Comparison of ENCODE assay signal across 12 cellular contexts in the genomic region with DNA sequence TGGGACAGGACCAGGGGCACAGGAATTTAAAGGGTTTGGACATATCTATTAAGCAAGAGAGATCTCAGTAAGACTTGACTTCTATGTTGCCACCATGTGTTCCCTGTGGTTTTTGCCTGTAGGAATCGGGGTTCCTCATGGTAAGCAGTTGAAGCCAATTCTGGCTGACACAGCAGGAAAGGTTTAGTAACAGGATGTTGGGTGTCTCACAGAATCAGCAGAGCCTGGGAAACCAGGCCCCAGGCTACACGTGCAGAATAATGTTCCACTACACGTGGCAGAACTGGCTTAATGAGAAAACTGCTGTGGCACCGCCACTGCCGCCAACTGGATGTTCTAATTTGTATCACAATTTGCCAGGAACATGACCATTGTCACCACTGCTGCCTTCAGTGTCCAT.
DNase-seq lines count a peak whose midpoint lies in the region; ATAC-seq and TF ChIP-seq lines count a peak whose summit lies in the region.
"Had no signal": no experiment of that assay in that cellular context is flagged by ENCODE, and none has a peak within 500 bp of the region (broad histone marks: within the 10 kb centered on the region; RNA-seq: fewer than 3 reads in every experiment).

No MANE protein-coding gene starts in this region.

- TF ChIP-seq CTCF in liver (IDR thresholded peaks at IDR 0.05; ENCODE audit: low read depth, low read length, missing input control): no peak
- no peak for TF ChIP-seq CTCF in upper lobe of right lung (IDR thresholded peaks at IDR 0.05)
- no peak for TF ChIP-seq CTCF in osteoblast (IDR thresholded peaks at IDR 0.05; ENCODE audit: extremely low read depth, low read depth, low read length)

- no peak overlapping the region for H3K9ac ChIP-seq in liver (ENCODE audit: low read depth in 1 of 2, low read length in 2 of 2)
- H3K9ac ChIP-seq: parathyroid adenoma had no signal

- intact Hi-C loops in Right ventricle myocardium inferior (cut with DNase I) (no loop called here), cardiac septum (cut with DNase I) (no loop called here), upper lobe of right lung (cut with DNase I) (no loop called here)

- H3K36me3 ChIP-seq in liver (ENCODE audit: control insufficient read depth in 4 of 4, insufficient read depth in 3 of 4, low read depth in 1 of 4, low read length in 3 of 4) (no peaks in the 10 kb centered on the region), upper lobe of right lung (no peaks in the 10 kb centered on the region), osteoblast (ENCODE audit: insufficient read depth, low read length) (no peaks in the 10 kb centered on the region)

- peak overlapping the region in 1 of 2 donors; percentile 17 for H3K27ac ChIP-seq in liver (ENCODE audit: low read depth in 1 of 2, low read length in 2 of 2)
- H3K27ac ChIP-seq in upper lobe of right lung: no peak overlapping the region
- no peak overlapping the region for H3K27ac ChIP-seq in osteoblast (ENCODE audit: low read depth, low read length)
- H3K27ac ChIP-seq: parathyroid adenoma had no signal

- H3K4me2 ChIP-seq in osteoblast (ENCODE audit: insufficient read depth, low read length): no peak overlapping the region

- H3K4me1 ChIP-seq in liver (ENCODE audit: control insufficient read depth in 4 of 4, insufficient read depth in 4 of 4, low read length in 3 of 4) (no peaks in the 10 kb centered on the region), upper lobe of right lung (peaks cover 4% of the 10 kb centered on the region), osteoblast (ENCODE audit: insufficient read depth, low read length) (no peaks in the 10 kb centered on the region)
- H3K4me1 ChIP-seq: parathyroid adenoma had no signal

- H3K4me3 ChIP-seq in liver (ENCODE audit: low read depth in 1 of 3, low read length in 3 of 3): no peak overlapping the region
- no peak overlapping the region for H3K4me3 ChIP-seq in upper lobe of right lung
- no peak overlapping the region for H3K4me3 ChIP-seq in osteoblast (ENCODE audit: insufficient read depth, low read length)

- H4K20me1 ChIP-seq in osteoblast (ENCODE audit: insufficient read depth, low read length): no peaks in the 10 kb centered on the region

- H3K79me2 ChIP-seq in osteoblast (ENCODE audit: insufficient read depth, low read length): no peaks in the 10 kb centered on the region
- H3K79me2 ChIP-seq: parathyroid adenoma had no signal

- no peak for TF ChIP-seq RAD21 in liver (IDR thresholded peaks at IDR 0.05)

- ATAC-seq in Right ventricle myocardium inferior (peak; percentile 6), upper lobe of right lung (peak; percentile 52)

- no peak overlapping the region for H2AFZ ChIP-seq in osteoblast (ENCODE audit: low read length)
- H2AFZ ChIP-seq: parathyroid adenoma had no signal

- WGBS in liver: 70% methylated on average over 5 of the region's 5 CpGs

- DNase-seq in Right ventricle myocardium inferior (ENCODE audit: missing footprints): no peak
- no peak for DNase-seq in cardiac septum (ENCODE audit: low spot score)
- peak; percentile 18 to 61 for DNase-seq in dermis microvascular lymphatic vessel endothelial cell (ENCODE audit: low read depth in 2 of 2)
- no peak for DNase-seq in upper lobe of right lung
- no peak for DNase-seq in HUDEP-2 (lab: John Stamatoyannopoulos, UW; ENCODE audit: unreplicated experiment in 76 of 76)
- DNase-seq in DMS53 treated with DMSO at 0.1 percent for 48 hours (lab: John Stamatoyannopoulos, UW; ENCODE audit: unreplicated experiment): no peak
- DNase-seq in osteoblast (ENCODE audit: insufficient read length, low spot score, missing footprints): no peak
- DNase-seq: GDM1, H9, NCI-H1417 treated with DMSO at 0.1 percent for 48 hours had no signal

- H3K9me3 ChIP-seq in liver (ENCODE audit: control insufficient read depth in 4 of 4, low read length in 3 of 4) (no peaks in the 10 kb centered on the region), upper lobe of right lung (no peaks in the 10 kb centered on the region), osteoblast (ENCODE audit: low read depth, low read length) (no peaks in the 10 kb centered on the region)

- H3K27me3 ChIP-seq in liver (ENCODE audit: control insufficient read depth in 4 of 4, insufficient read depth in 4 of 4, low read length in 3 of 4) (no peaks in the 10 kb centered on the region), upper lobe of right lung (no peaks in the 10 kb centered on the region), osteoblast (ENCODE audit: insufficient read depth, low read length) (no peaks in the 10 kb centered on the region)

TF ChIP-seq in liver, 16 proteins besides CTCF, POLR2A, EP300 and RAD21:
- TF ChIP-seq RXRA (IDR thresholded peaks at IDR 0.05): no peak
- TF ChIP-seq NR2F2 (IDR thresholded peaks at IDR 0.05): peak; percentile 5
- no peak for TF ChIP-seq YY1 (IDR thresholded peaks at IDR 0.05)

Comparison
In these comparisons a context has a peak if more than half of its experiments do, and no peak if none do; other contexts are left out.
1. DNase-seq: peak in dermis microvascular lymphatic vessel endothelial cell (2 of 2); none in Right ventricle myocardium inferior (single experiment), cardiac septum (single experiment), upper lobe of right lung (single experiment), HUDEP-2 (0 of 76), DMS53 treated with DMSO at 0.1 percent for 48 hours (single experiment) and osteoblast (single experiment).